24 cellular contexts compared by ENCODE assay signal in the genomic region with DNA sequence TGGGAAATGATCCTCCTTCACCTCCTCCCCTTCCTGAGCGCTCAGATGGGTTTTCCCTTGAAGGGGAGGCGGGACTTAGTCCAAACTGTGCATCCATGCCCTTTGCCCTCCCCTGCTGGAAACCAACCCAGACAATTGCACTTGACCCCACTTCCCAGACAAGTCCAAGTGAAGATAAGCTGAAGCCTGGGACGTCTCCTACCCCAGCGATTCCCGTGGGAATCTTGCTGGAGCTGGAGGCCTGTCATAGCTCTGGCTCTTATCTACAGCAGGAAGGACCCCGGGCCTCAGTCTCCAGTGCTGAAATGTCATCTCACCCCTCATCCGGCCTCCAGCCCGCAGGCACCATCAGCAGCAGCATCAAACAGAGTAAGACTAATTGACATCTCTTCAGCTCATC. TPM values are rescaled to one million over a fixed set of nuclear protein-coding genes. Genes with fewer than 3 reads are reported as not detected.
DNase-seq lines count a peak whose midpoint lies in the region; ATAC-seq, FAIRE-seq and TF ChIP-seq lines count a peak whose summit lies in the region.
"Had no signal": no experiment of that assay in that cellular context is flagged by ENCODE, and none has a peak within 500 bp of the region (broad histone marks: within the 10 kb centered on the region; RNA-seq: fewer than 3 reads in every experiment).

No MANE protein-coding gene starts in this region.

- H3K27me3 Mint-ChIP-seq in nephron (ENCODE audit: low read depth) (peaks cover 62% of the 10 kb centered on the region), glutamatergic neuron (ENCODE audit: unreplicated experiment) (peaks cover 12% of the 10 kb centered on the region)

- peaks cover 4% of the 10 kb centered on the region; the same call in 1 of the 2 replicates for H3K27me3 ChIP-seq in BLaER1

- H3K4me1 Mint-ChIP-seq in nephron (peaks cover 57% of the 10 kb centered on the region), glutamatergic neuron (ENCODE audit: low read depth, unreplicated experiment) (peaks cover 18% of the 10 kb centered on the region)

- H3K4me1 ChIP-seq in BLaER1 = peaks cover 27% of the 10 kb centered on the region
- H3K4me1 ChIP-seq: HAP-1 had no signal

- no peaks in the 10 kb centered on the region for H3K36me3 Mint-ChIP-seq in nephron (ENCODE audit: low read depth)
- H3K36me3 Mint-ChIP-seq in glutamatergic neuron (ENCODE audit: unreplicated experiment) = no peaks in the 10 kb centered on the region
- H3K36me3 Mint-ChIP-seq: CD4-positive, alpha-beta memory T cell had no signal

- no peaks in the 10 kb centered on the region for H3K9me3 Mint-ChIP-seq in nephron
- H3K9me3 Mint-ChIP-seq in glutamatergic neuron (ENCODE audit: unreplicated experiment) = peaks cover 3% of the 10 kb centered on the region
- H3K9me3 Mint-ChIP-seq: CD4-positive, alpha-beta memory T cell; GM23338 had no signal

- no peaks in the 10 kb centered on the region for H3K9me3 ChIP-seq in BLaER1
- H3K9me3 ChIP-seq: HAP-1 had no signal

- no peak overlapping the region for H3K9ac ChIP-seq in BLaER1
- H3K9ac ChIP-seq: KMS-11 had no signal

- H3K4me3 Mint-ChIP-seq in nephron = no peak overlapping the region
- no peak overlapping the region for H3K4me3 Mint-ChIP-seq in glutamatergic neuron (ENCODE audit: unreplicated experiment)
- H3K4me3 Mint-ChIP-seq: CD4-positive, alpha-beta memory T cell; GM23338 had no signal

- ATAC-seq in left lobe of liver = peak; percentile 63
- no peak for ATAC-seq in GM18520 (IDR thresholded peaks at IDR 0.05; ENCODE audit: unreplicated experiment)
- ATAC-seq: GM23338 had no signal

- H3K36me3 ChIP-seq in BLaER1 = no peaks in the 10 kb centered on the region
- H3K36me3 ChIP-seq: HAP-1 had no signal

- no peaks in the 10 kb centered on the region for H4K20me1 ChIP-seq in BLaER1

- peak; percentile 76 for DNase-seq in SK-N-DZ (ENCODE audit: low spot score)
- DNase-seq in left lobe of liver (ENCODE audit: low spot score) = no peak
- DNase-seq in D721Med (ENCODE audit: insufficient read length, low spot score) = no peak
- DNase-seq in glutamatergic neuron = no peak
- DNase-seq: Calu3; CD4-positive, alpha-beta memory T cell; NCI-H1694; NCI-H2081 treated with DMSO at 0.1 percent for 48 hours; NCI-H2171 treated with DMSO at 0.1 percent for 48 hours; NCI-H526; OCI-M1; SW 1271 had no signal

- H3K4me2 ChIP-seq in BLaER1 = peak overlapping the region; percentile 19; the same call in 1 of the 2 replicates
- H3K4me2 ChIP-seq: GM23338, KMS-11 had no signal

- TF ChIP-seq CTCF in nephron (IDR thresholded peaks at IDR 0.05; ENCODE audit: unreplicated experiment in 3 of 3) (no peak), D721Med (IDR thresholded peaks at IDR 0.05; ENCODE audit: insufficient read depth, missing control alignments) (no peak), glutamatergic neuron (IDR thresholded peaks at IDR 0.05; ENCODE audit: partially characterized antibody, unreplicated experiment) (no peak)

- H3K27ac Mint-ChIP-seq in nephron (peak overlapping the region; percentile 5 to 36 (median 31)), glutamatergic neuron (ENCODE audit: unreplicated experiment) (no peak overlapping the region)
- H3K27ac Mint-ChIP-seq: CD4-positive, alpha-beta memory T cell; GM23338 had no signal

- no peak overlapping the region for H3K4me3 ChIP-seq in BLaER1
- H3K4me3 ChIP-seq: GM23338, HAP-1, SK-N-MC had no signal

- no peak overlapping the region for H3K27ac ChIP-seq in BLaER1
- H3K27ac ChIP-seq: HL-60, KMS-11, SK-N-MC had no signal

- FAIRE-seq in D721Med (lab: Jason Lieb, UNC) = no peak
- FAIRE-seq: G401.6, GM18507, RCC 7860 had no signal

RNA-seq across cellular contexts. Expression of a gene that starts 6.5 kb away (rescaled TPM):
- 1.9 and 2.2 TPM in 2 replicates for polyA plus RNA-seq in SK-N-DZ (2014; cell fraction: cytosol; rRNA removed)
- 1.4 TPM in 2 replicates for polyA plus RNA-seq in SK-N-DZ (2014; cell fraction: nucleus; rRNA removed)
- 14.0 TPM for total RNA-seq in left lobe of liver
- 131 TPM for total RNA-seq in glutamatergic neuron (ENCODE audit: unreplicated experiment)
- total RNA-seq: HT-29 had no signal
- polyA plus RNA-seq: CD4-positive, alpha-beta memory T cell had no signal
